Comparison of ENCODE assay signal across 2 cellular contexts in the genomic region with DNA sequence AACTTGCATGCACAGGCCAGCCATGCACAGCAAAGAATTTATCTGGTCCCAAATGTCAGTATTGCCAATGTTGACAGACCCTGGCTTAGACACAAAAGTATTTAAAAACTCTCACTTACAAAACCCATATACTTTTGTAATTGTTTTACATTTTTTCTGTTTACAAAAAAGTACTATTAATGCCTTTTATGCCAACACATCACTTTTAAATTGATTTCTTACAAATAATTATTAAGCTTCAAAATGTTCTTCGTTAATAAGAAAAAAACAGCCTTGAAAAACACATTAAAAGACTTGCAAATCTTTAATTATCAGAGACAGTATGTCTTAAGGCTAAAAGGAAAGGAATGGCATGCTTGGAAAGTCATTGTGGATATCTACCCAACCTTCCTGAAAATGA.
A peak's percentile ranks its signal among the peaks of the same experiment; 100 is the strongest.
TF ChIP-seq lines count a peak whose summit lies in the region.

No MANE protein-coding gene starts in this region.

TF ChIP-seq in A549, 52 proteins besides CTCF, POLR2A, EP300 and RAD21:
- no peak for TF ChIP-seq CBX8 (IDR thresholded peaks at IDR 0.05)
- no peak for TF ChIP-seq CHD2 (IDR thresholded peaks at IDR 0.05; ENCODE audit: low read length, partially characterized antibody)
- TF ChIP-seq GATA3 (IDR thresholded peaks at IDR 0.05; ENCODE audit: borderline replicate concordance): no peak
- peak; percentile 68 for TF ChIP-seq MAFK (IDR thresholded peaks at IDR 0.05; ENCODE audit: partially characterized antibody)

TF ChIP-seq in IMR-90, 13 proteins besides CTCF, POLR2A, EP300 and RAD21:
- TF ChIP-seq MAFK (IDR thresholded peaks at IDR 0.05; ENCODE audit: low read depth, low read length): 0 out of 2 replicates have a peak, but pooled peaks have one; percentile 23
- TF ChIP-seq NFE2L2 (IDR thresholded peaks at IDR 0.05; ENCODE audit: low read depth, low read length): no peak
